In genomic region chr15:62783303-62783957, GRCh38 we compare ENCODE assay signal across 11 cellular contexts.
A peak's percentile ranks its signal among the peaks of the same experiment; 100 is the strongest.
DNase-seq lines count a peak whose midpoint lies in the region; ATAC-seq and TF ChIP-seq lines count a peak whose summit lies in the region.
"Had no signal": no experiment of that assay in that cellular context is flagged by ENCODE, and none has a peak within 500 bp of the region (broad histone marks: within the 10 kb centered on the region; RNA-seq: fewer than 3 reads in every experiment).

No MANE protein-coding gene starts in this region.

- H3K4me3 ChIP-seq in right atrium auricular region: no peak overlapping the region
- H3K4me3 ChIP-seq: ascending aorta had no signal

- peaks cover 0 to 28% of the 10 kb centered on the region in 2 donors for H3K4me1 ChIP-seq in right atrium auricular region

- H3K27ac ChIP-seq in right atrium auricular region: peak overlapping the region; percentile 54 to 79

- no peaks in the 10 kb centered on the region for H3K27me3 ChIP-seq in right atrium auricular region
- H3K27me3 ChIP-seq: ascending aorta had no signal

- DNase-seq in right atrium auricular region (ENCODE audit: low spot score) (no peak), Right ventricle myocardium superior (no peak), amniotic epithelial cell (ENCODE audit: low read depth) (peak; percentile 78), glomerular visceral epithelial cell (ENCODE audit: extremely low spot score) (peak; percentile 80), NK-92 (lab: John Stamatoyannopoulos, UW; ENCODE audit: unreplicated experiment) (no peak), KG1 (lab: John Stamatoyannopoulos, UW) (no peak), Ammon's horn (ENCODE audit: low spot score) (no peak), SW480 (ENCODE audit: low spot score) (no peak)
- DNase-seq: Karpas-422; stimulated activated CD4-positive, alpha-beta T cell treated with anti-CD3 and anti-CD28 coated beads, Interleukin-2, amount 100 ng/mL, for 24 hours had no signal

- no peak for TF ChIP-seq CTCF in right atrium auricular region (IDR thresholded peaks at IDR 0.05)

- no peak for ATAC-seq in Right ventricle myocardium superior (ENCODE audit: poor library complexity)

- intact Hi-C loops in Right ventricle myocardium superior (cut with DNase I): loop anchor here (5.0 kb wide), 3 partner anchors 64 to 309 kb away; partner anchors contain the start of gene TPM1

- H3K36me3 ChIP-seq in right atrium auricular region: peaks cover 8% of the 10 kb centered on the region

- no peaks in the 10 kb centered on the region for H3K9me3 ChIP-seq in right atrium auricular region
- H3K9me3 ChIP-seq: ascending aorta had no signal

Comparison
In these comparisons a context has a peak if more than half of its experiments do, and no peak if none do; other contexts are left out.
1. DNase-seq: peak in amniotic epithelial cell (single experiment) and glomerular visceral epithelial cell (single experiment); none in right atrium auricular region (single experiment), Right ventricle myocardium superior (single experiment), NK-92 (single experiment), KG1 (single experiment), Ammon's horn (single experiment) and SW480 (single experiment).